ENCODE assay signal across 20 cellular contexts in genomic region chr12:19886805-19887105, GRCh38.
"Had no signal": no experiment of that assay in that cellular context is flagged by ENCODE, and none has a peak within 500 bp of the region (broad histone marks: within the 10 kb centered on the region; RNA-seq: fewer than 3 reads in every experiment).

No MANE protein-coding gene starts in this region.

- H3K4me3 Mint-ChIP-seq: activated CD4-positive, alpha-beta memory T cell treated with anti-CD3 and anti-CD28 coated beads for 36 hours; activated T-cell treated with anti-CD3 and anti-CD28 coated beads, Interleukin-2, amount 50 U/mL, for 4 hours; natural killer cell; stimulated activated naive CD8-positive, alpha-beta T cell treated with anti-CD3 and anti-CD28 coated beads, Interleukin-15, amount 100 ng/mL, for 72 hours had no signal

- H3K9me3 ChIP-seq: breast epithelium, esophagus squamous epithelium, prostate gland, testis, vagina had no signal

- H3K4me1 ChIP-seq: breast epithelium, testis had no signal

- H3K27ac Mint-ChIP-seq: activated CD4-positive, alpha-beta memory T cell treated with anti-CD3 and anti-CD28 coated beads for 36 hours; activated naive CD4-positive, alpha-beta T cell treated with anti-CD3 and anti-CD28 coated beads, Interleukin-2, amount 50 U/mL, for 72 hours; natural killer cell; stimulated activated naive CD8-positive, alpha-beta T cell treated with anti-CD3 and anti-CD28 coated beads, Interleukin-15, amount 100 ng/mL, for 72 hours had no signal

- H3K36me3 Mint-ChIP-seq: activated CD4-positive, alpha-beta memory T cell treated with anti-CD3 and anti-CD28 coated beads for 36 hours; activated naive CD4-positive, alpha-beta T cell treated with anti-CD3 and anti-CD28 coated beads, Interleukin-2, amount 50 U/mL, for 72 hours; natural killer cell had no signal

- H3K4me3 ChIP-seq: breast epithelium, esophagus squamous epithelium, lung, prostate gland, testis, vagina had no signal

- H3K4me1 Mint-ChIP-seq: natural killer cell; stimulated activated naive CD8-positive, alpha-beta T cell treated with anti-CD3 and anti-CD28 coated beads, Interleukin-15, amount 100 ng/mL, for 72 hours had no signal

- H3K27ac ChIP-seq: breast epithelium, prostate gland, testis, vagina had no signal

- ATAC-seq: activated naive CD4-positive, alpha-beta T cell treated with anti-CD3 and anti-CD28 coated beads, Interleukin-2, amount 50 U/mL, for 72 hours; activated T-cell treated with anti-CD3 and anti-CD28 coated beads, Interleukin-2, amount 50 U/mL, for 4 hours; natural killer cell; sciatic nerve; stimulated activated naive CD8-positive, alpha-beta T cell treated with anti-CD3 and anti-CD28 coated beads, Interleukin-15, amount 100 ng/mL, for 72 hours had no signal

- H3K36me3 ChIP-seq: breast epithelium, esophagus squamous epithelium, prostate gland, vagina had no signal

- H3K9me3 Mint-ChIP-seq: activated CD4-positive, alpha-beta memory T cell treated with anti-CD3 and anti-CD28 coated beads for 36 hours; natural killer cell had no signal

- FAIRE-seq: frontal cortex had no signal

- H3K27me3 Mint-ChIP-seq: activated CD4-positive, alpha-beta memory T cell treated with anti-CD3 and anti-CD28 coated beads for 36 hours; stimulated activated naive CD8-positive, alpha-beta T cell treated with anti-CD3 and anti-CD28 coated beads, Interleukin-15, amount 100 ng/mL, for 72 hours had no signal

- DNase-seq: activated CD4-positive, alpha-beta memory T cell treated with anti-CD3 and anti-CD28 coated beads for 36 hours; activated CD4-positive, CD25-positive, alpha-beta regulatory T cell treated with anti-CD3 and anti-CD28 coated beads, Interleukin-2, amount 50 U/mL, for 72 hours; activated effector memory CD4-positive, alpha-beta T cell treated with anti-CD3 and anti-CD28 coated beads, Interleukin-2, amount 50 U/mL, for 16 hours; activated T-cell treated with anti-CD3 and anti-CD28 coated beads, Interleukin-2, amount 50 U/mL, for 4 hours; esophagus squamous epithelium; hippocampal formation; natural killer cell; nucleus accumbens; stimulated activated CD4-positive, alpha-beta T cell treated with anti-CD3 and anti-CD28 coated beads, Interleukin-2, amount 100 ng/mL, for 48 hours; stimulated activated CD8-positive, alpha-beta memory T cell treated with anti-CD3 and anti-CD28 coated beads, Interleukin-4, amount 100 ng/mL, for 48 hours; stimulated activated naive CD8-positive, alpha-beta T cell treated with anti-CD3 and anti-CD28 coated beads, Interleukin-15, amount 100 ng/mL, for 72 hours; T-helper 9 cell; testis had no signal

- H3K27me3 ChIP-seq: breast epithelium, esophagus squamous epithelium, testis, vagina had no signal
